18 cellular contexts compared by ENCODE assay signal in genomic region chr2:196380098-196380497, GRCh38.
"Had no signal": no experiment of that assay in that cellular context is flagged by ENCODE, and none has a peak within 500 bp of the region (broad histone marks: within the 10 kb centered on the region; RNA-seq: fewer than 3 reads in every experiment).

No MANE protein-coding gene starts in this region.

- H3K9me3 ChIP-seq: lower lobe of right lung, ovary, sigmoid colon had no signal

- H3K4me1 ChIP-seq: lower lobe of right lung, neural progenitor cell had no signal

- H3K4me3 ChIP-seq: coronary artery, lower lobe of right lung, neural progenitor cell, ovary, sigmoid colon had no signal

- H3K36me3 ChIP-seq: lower lobe of right lung, neural progenitor cell, ovary, sigmoid colon had no signal

- H2AFZ ChIP-seq: neural progenitor cell had no signal

- H3K27me3 ChIP-seq: neural progenitor cell, ovary, sigmoid colon had no signal

- ATAC-seq: activated naive CD4-positive, alpha-beta T cell treated with anti-CD3 and anti-CD28 coated beads, Interleukin-2, amount 50 U/mL, for 72 hours; activated T-cell treated with anti-CD3 and anti-CD28 coated beads, Interleukin-2, amount 50 U/mL, for 72 hours; esophagus mucosa; lower lobe of right lung; stimulated activated memory B cell treated with anti-CD40 and anti-IgM and Interleukin-4, amounts not matched to agents 10 μg/mL and 1 μg/mL and 100 μg/mL, for 72 hours had no signal

- H3K9ac ChIP-seq: neural progenitor cell had no signal

- DNase-seq: activated CD4-positive, alpha-beta T cell treated with anti-CD3 and anti-CD28 coated beads, Interleukin-2, amount 10 ng/mL, durations not matched to agents 24 days and 14 days; activated CD4-positive, CD25-positive, alpha-beta regulatory T cell; activated CD8-positive, alpha-beta memory T cell treated with anti-CD3 and anti-CD28 coated beads, Interleukin-2, amount 50 U/mL, for 48 hours; activated gamma-delta T cell; activated T-cell treated with anti-CD3 and anti-CD28 coated beads, Interleukin-2, amount 50 U/mL, for 72 hours; amniotic stem cell; caudate nucleus; hypothalamus; kidney; lower lobe of right lung; ovary; sigmoid colon; stimulated activated CD4-positive, alpha-beta T cell treated with anti-CD3 and anti-CD28 coated beads, Interleukin-2, amount 100 ng/mL, for 24 hours had no signal

- H3K4me2 ChIP-seq: neural progenitor cell had no signal

- H3K27ac ChIP-seq: coronary artery, lower lobe of right lung, neural progenitor cell, ovary, sigmoid colon had no signal
